36 cellular contexts compared by ENCODE assay signal in genomic region chr6:34090495-34090894, GRCh38. TPM values are rescaled to one million over a fixed set of nuclear protein-coding genes. Genes with fewer than 3 reads are reported as not detected.
"Had no signal": no experiment of that assay in that cellular context is flagged by ENCODE, and none has a peak within 500 bp of the region (broad histone marks: within the 10 kb centered on the region; RNA-seq: fewer than 3 reads in every experiment).

No MANE protein-coding gene starts in this region.

- H3K27ac Mint-ChIP-seq: activated CD4-positive, alpha-beta memory T cell treated with anti-CD3 and anti-CD28 coated beads for 36 hours; activated CD4-positive, alpha-beta T cell treated with anti-CD3 and anti-CD28 coated beads for 36 hours; activated CD4-positive, alpha-beta T cell treated with anti-CD3 and anti-CD28 coated beads, Interleukin-2, amount 10 ng/mL, durations not matched to agents 24 days and 14 days; activated CD8-positive, alpha-beta memory T cell treated with anti-CD3 and anti-CD28 coated beads, Interleukin-2, amount 10 ng/mL, durations not matched to agents 7 days and 5 days; activated CD8-positive, alpha-beta T cell treated with anti-CD3 and anti-CD28 coated beads, Interleukin-2, amount 10 ng/mL, durations not matched to agents 7 days and 5 days; activated naive CD4-positive, alpha-beta T cell treated with anti-CD3 and anti-CD28 coated beads for 36 hours; activated naive CD8-positive, alpha-beta T cell treated with anti-CD3 and anti-CD28 coated beads for 36 hours; activated naive CD8-positive, alpha-beta T cell treated with anti-CD3 and anti-CD28 coated beads, Interleukin-2, amount 50 U/mL, for 24 hours; activated T-helper 1 cell treated with anti-CD3 and anti-CD28 coated beads, Interleukin-12 subunit alpha, Interleukin-12 subunit beta, Interleukin-2, Interleukin-4 antibody, amounts not matched to agents 30 ng/mL and 10 ng/mL and 1 ng/mL, durations not matched to agents 14 hours and 24 hours and 36 hours; activated T-helper 2 cell treated with anti-CD3 and anti-CD28 coated beads, Interferon-gamma antibody, Interleukin-2, Interleukin-4, amounts not matched to agents 10 μg/mL and 5 μg/mL and 100 μg/mL, durations not matched to agents 14 hours and 24 hours and 36 hours; brain; T-helper 17 cell; T-helper 2 cell treated with Interferon-gamma antibody and Interleukin-4, amounts not matched to agents 5 μg/mL and 100 μg/mL, for 36 hours had no signal

- ATAC-seq: activated CD4-positive, alpha-beta T cell treated with anti-CD3 and anti-CD28 coated beads for 36 hours; activated CD8-positive, alpha-beta memory T cell treated with anti-CD3 and anti-CD28 coated beads, Interleukin-2, amount 10 ng/mL, durations not matched to agents 7 days and 5 days; activated CD8-positive, alpha-beta T cell treated with anti-CD3 and anti-CD28 coated beads, Interleukin-2, amount 10 ng/mL, durations not matched to agents 7 days and 5 days; activated naive CD8-positive, alpha-beta T cell treated with anti-CD3 and anti-CD28 coated beads, Interleukin-2, amount 50 U/mL, for 24 hours; gastroesophageal sphincter; heart right ventricle; T-helper 17 cell had no signal

- H3K36me3 ChIP-seq: ascending aorta, breast epithelium, cardiac muscle cell, colonic mucosa, esophagus squamous epithelium, gastroesophageal sphincter, heart right ventricle had no signal

- H3K4me1 ChIP-seq: ascending aorta, breast epithelium, colonic mucosa, esophagus squamous epithelium, gastroesophageal sphincter, heart right ventricle had no signal

- H3K9me3 ChIP-seq: ascending aorta, breast epithelium, colonic mucosa, esophagus squamous epithelium, heart right ventricle had no signal

- H3K4me3 ChIP-seq: ascending aorta, breast epithelium, cardiac muscle cell, colonic mucosa, esophagus squamous epithelium, gastroesophageal sphincter, heart right ventricle had no signal

- H3K36me3 Mint-ChIP-seq: activated CD4-positive, alpha-beta memory T cell treated with anti-CD3 and anti-CD28 coated beads for 36 hours; activated CD8-positive, alpha-beta memory T cell treated with anti-CD3 and anti-CD28 coated beads, Interleukin-2, amount 10 ng/mL, durations not matched to agents 7 days and 5 days; activated naive CD4-positive, alpha-beta T cell treated with anti-CD3 and anti-CD28 coated beads, Interleukin-2, amount 50 U/mL, for 24 hours; activated naive CD8-positive, alpha-beta T cell treated with anti-CD3 and anti-CD28 coated beads for 36 hours had no signal

- H3K27ac ChIP-seq: ascending aorta, breast epithelium, cardiac muscle cell, colonic mucosa, epithelial cell of prostate, esophagus squamous epithelium, gastroesophageal sphincter, heart right ventricle had no signal

- DNase-seq: activated CD4-positive, alpha-beta memory T cell treated with anti-CD3 and anti-CD28 coated beads for 36 hours; activated CD4-positive, alpha-beta T cell treated with anti-CD3 and anti-CD28 coated beads for 36 hours; activated CD4-positive, alpha-beta T cell treated with anti-CD3 and anti-CD28 coated beads, Interleukin-2, amount 10 ng/mL, durations not matched to agents 24 days and 14 days; activated CD4-positive, CD25-positive, alpha-beta regulatory T cell; activated CD4-positive, CD25-positive, alpha-beta regulatory T cell treated with anti-CD3 and anti-CD28 coated beads, Interleukin-2, amount 50 U/mL, for 72 hours; activated CD8-positive, alpha-beta memory T cell treated with anti-CD3 and anti-CD28 coated beads, Interleukin-2, amount 10 ng/mL, durations not matched to agents 7 days and 5 days; activated CD8-positive, alpha-beta memory T cell treated with anti-CD3 and anti-CD28 coated beads, Interleukin-2, amount 50 U/mL, for 4 hours; activated CD8-positive, alpha-beta T cell treated with anti-CD3 and anti-CD28 coated beads, Interleukin-2, amount 10 ng/mL, durations not matched to agents 7 days and 5 days; activated effector memory CD4-positive, alpha-beta T cell treated with anti-CD3 and anti-CD28 coated beads, Interleukin-2, amount 50 U/mL, for 16 hours; activated naive CD4-positive, alpha-beta T cell treated with anti-CD3 and anti-CD28 coated beads for 36 hours; activated naive CD8-positive, alpha-beta T cell treated with anti-CD3 and anti-CD28 coated beads for 36 hours; activated naive CD8-positive, alpha-beta T cell treated with anti-CD3 and anti-CD28 coated beads, Interleukin-2, amount 50 U/mL, for 24 hours; activated T-cell treated with anti-CD3 and anti-CD28 coated beads, Interleukin-2, amount 50 U/mL, for 1 hour; activated T-cell treated with anti-CD3 and anti-CD28 coated beads, Interleukin-2, amount 50 U/mL, for 48 hours; central memory CD4-positive, alpha-beta T cell; cerebellar nuclear complex; colonic mucosa; effector CD8-positive, alpha-beta T cell; esophagus squamous epithelium; foreskin melanocyte; heart right ventricle; T-helper 17 cell; T1000 had no signal

- H3K4me3 Mint-ChIP-seq: activated CD4-positive, alpha-beta memory T cell treated with anti-CD3 and anti-CD28 coated beads for 36 hours; activated CD4-positive, alpha-beta T cell treated with anti-CD3 and anti-CD28 coated beads for 36 hours; activated CD4-positive, alpha-beta T cell treated with anti-CD3 and anti-CD28 coated beads, Interleukin-2, amount 10 ng/mL, durations not matched to agents 24 days and 14 days; activated CD8-positive, alpha-beta memory T cell treated with anti-CD3 and anti-CD28 coated beads, Interleukin-2, amount 10 ng/mL, durations not matched to agents 7 days and 5 days; activated CD8-positive, alpha-beta T cell treated with anti-CD3 and anti-CD28 coated beads, Interleukin-2, amount 10 ng/mL, durations not matched to agents 7 days and 5 days; activated naive CD4-positive, alpha-beta T cell treated with anti-CD3 and anti-CD28 coated beads for 36 hours; activated naive CD4-positive, alpha-beta T cell treated with anti-CD3 and anti-CD28 coated beads, Interleukin-2, amount 50 U/mL, for 24 hours; activated naive CD8-positive, alpha-beta T cell treated with anti-CD3 and anti-CD28 coated beads for 36 hours; activated naive CD8-positive, alpha-beta T cell treated with anti-CD3 and anti-CD28 coated beads, Interleukin-2, amount 50 U/mL, for 24 hours; activated T-helper 1 cell treated with anti-CD3 and anti-CD28 coated beads, Interleukin-12 subunit alpha, Interleukin-12 subunit beta, Interleukin-2, Interleukin-4 antibody, amounts not matched to agents 30 ng/mL and 10 ng/mL and 1 ng/mL, durations not matched to agents 14 hours and 24 hours and 36 hours; brain; T-helper 17 cell; T-helper 2 cell treated with Interferon-gamma antibody and Interleukin-4, amounts not matched to agents 5 μg/mL and 100 μg/mL, for 36 hours had no signal

- H3K4me1 Mint-ChIP-seq: activated CD4-positive, alpha-beta T cell treated with anti-CD3 and anti-CD28 coated beads for 36 hours; activated CD4-positive, alpha-beta T cell treated with anti-CD3 and anti-CD28 coated beads, Interleukin-2, amount 10 ng/mL, durations not matched to agents 24 days and 14 days; activated naive CD4-positive, alpha-beta T cell treated with anti-CD3 and anti-CD28 coated beads, Interleukin-2, amount 50 U/mL, for 24 hours; activated naive CD8-positive, alpha-beta T cell treated with anti-CD3 and anti-CD28 coated beads for 36 hours; activated naive CD8-positive, alpha-beta T cell treated with anti-CD3 and anti-CD28 coated beads, Interleukin-2, amount 50 U/mL, for 24 hours had no signal

- H3K9me3 Mint-ChIP-seq: activated CD4-positive, alpha-beta memory T cell treated with anti-CD3 and anti-CD28 coated beads for 36 hours; activated CD4-positive, alpha-beta T cell treated with anti-CD3 and anti-CD28 coated beads, Interleukin-2, amount 10 ng/mL, durations not matched to agents 24 days and 14 days; activated naive CD4-positive, alpha-beta T cell treated with anti-CD3 and anti-CD28 coated beads for 36 hours; activated naive CD4-positive, alpha-beta T cell treated with anti-CD3 and anti-CD28 coated beads, Interleukin-2, amount 50 U/mL, for 24 hours; activated naive CD8-positive, alpha-beta T cell treated with anti-CD3 and anti-CD28 coated beads for 36 hours; activated naive CD8-positive, alpha-beta T cell treated with anti-CD3 and anti-CD28 coated beads, Interleukin-2, amount 50 U/mL, for 24 hours; activated T-helper 1 cell treated with anti-CD3 and anti-CD28 coated beads, Interleukin-12 subunit alpha, Interleukin-12 subunit beta, Interleukin-2, Interleukin-4 antibody, amounts not matched to agents 30 ng/mL and 10 ng/mL and 1 ng/mL, durations not matched to agents 14 hours and 24 hours and 36 hours; activated T-helper 2 cell treated with anti-CD3 and anti-CD28 coated beads, Interferon-gamma antibody, Interleukin-2, Interleukin-4, amounts not matched to agents 10 μg/mL and 5 μg/mL and 100 μg/mL, durations not matched to agents 14 hours and 24 hours and 36 hours; T-helper 2 cell treated with Interferon-gamma antibody and Interleukin-4, amounts not matched to agents 5 μg/mL and 100 μg/mL, for 36 hours had no signal

- H3K27me3 ChIP-seq: ascending aorta, cardiac muscle cell, colonic mucosa had no signal

RNA-seq across cellular contexts. Expression of gene GRM4, which starts 55.4 kb away (rescaled TPM):
- total RNA-seq: activated CD4-positive, alpha-beta T cell treated with anti-CD3 and anti-CD28 coated beads, Interleukin-2, amount 10 ng/mL, durations not matched to agents 24 days and 14 days; activated CD8-positive, alpha-beta memory T cell treated with anti-CD3 and anti-CD28 coated beads, Interleukin-2, amount 10 ng/mL, durations not matched to agents 7 days and 5 days; activated CD8-positive, alpha-beta T cell treated with anti-CD3 and anti-CD28 coated beads, Interleukin-2, amount 10 ng/mL, durations not matched to agents 7 days and 5 days; activated T-helper 1 cell treated with anti-CD3 and anti-CD28 coated beads, Interleukin-12 subunit alpha, Interleukin-12 subunit beta, Interleukin-2, Interleukin-4 antibody, amounts not matched to agents 30 ng/mL and 10 ng/mL and 1 ng/mL, durations not matched to agents 14 hours and 24 hours and 36 hours; activated T-helper 2 cell treated with anti-CD3 and anti-CD28 coated beads, Interferon-gamma antibody, Interleukin-2, Interleukin-4, amounts not matched to agents 10 μg/mL and 5 μg/mL and 100 μg/mL, durations not matched to agents 14 hours and 24 hours and 36 hours; ascending aorta; breast epithelium; endothelial cell of umbilical vein; esophagus squamous epithelium; gastroesophageal sphincter; glomerular endothelial cell; heart right ventricle; T-helper 17 cell had no signal
- polyA plus RNA-seq: fibroblast of lung, heart right ventricle had no signal
